1 cellular context compared by ENCODE assay signal in the genomic region with DNA sequence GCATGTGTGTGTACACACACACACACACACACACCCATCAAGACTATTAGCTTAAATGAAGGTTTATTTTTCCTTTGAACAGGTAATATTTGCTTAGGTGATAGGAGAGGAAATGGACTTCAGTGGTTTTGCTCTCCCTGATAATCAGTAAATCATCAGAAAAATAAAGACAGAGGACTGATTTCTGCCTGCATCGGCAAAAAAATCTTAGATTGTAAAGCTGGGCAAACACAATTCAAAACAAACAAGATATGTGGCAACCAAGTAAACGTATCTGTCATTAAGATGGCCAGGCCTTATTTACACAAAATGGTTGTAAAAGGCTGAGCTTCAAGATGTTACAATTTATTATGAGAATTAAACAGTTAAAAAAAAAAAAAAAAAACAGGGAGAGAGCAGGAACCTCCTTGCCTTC.
TF ChIP-seq lines count a peak whose summit lies in the region.

No MANE protein-coding gene starts in this region.

TF ChIP-seq in HEK293, 187 proteins besides CTCF, POLR2A, EP300 and RAD21 (continued from another document):
- TF ChIP-seq, protein P1, sequence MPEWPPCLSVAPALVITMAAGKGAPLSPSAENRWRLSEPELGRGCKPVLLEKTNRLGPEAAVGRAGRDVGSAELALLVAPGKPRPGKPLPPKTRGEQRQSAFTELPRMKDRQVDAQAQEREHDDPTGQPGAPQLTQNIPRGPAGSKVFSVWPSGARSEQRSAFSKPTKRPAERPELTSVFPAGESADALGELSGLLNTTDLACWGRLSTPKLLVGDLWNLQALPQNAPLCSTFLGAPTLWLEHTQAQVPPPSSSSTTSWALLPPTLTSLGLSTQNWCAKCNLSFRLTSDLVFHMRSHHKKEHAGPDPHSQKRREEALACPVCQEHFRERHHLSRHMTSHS (tag by site-specific recombination; IDR thresholded peaks at IDR 0.05): no peak
- TF ChIP-seq, protein P2, sequence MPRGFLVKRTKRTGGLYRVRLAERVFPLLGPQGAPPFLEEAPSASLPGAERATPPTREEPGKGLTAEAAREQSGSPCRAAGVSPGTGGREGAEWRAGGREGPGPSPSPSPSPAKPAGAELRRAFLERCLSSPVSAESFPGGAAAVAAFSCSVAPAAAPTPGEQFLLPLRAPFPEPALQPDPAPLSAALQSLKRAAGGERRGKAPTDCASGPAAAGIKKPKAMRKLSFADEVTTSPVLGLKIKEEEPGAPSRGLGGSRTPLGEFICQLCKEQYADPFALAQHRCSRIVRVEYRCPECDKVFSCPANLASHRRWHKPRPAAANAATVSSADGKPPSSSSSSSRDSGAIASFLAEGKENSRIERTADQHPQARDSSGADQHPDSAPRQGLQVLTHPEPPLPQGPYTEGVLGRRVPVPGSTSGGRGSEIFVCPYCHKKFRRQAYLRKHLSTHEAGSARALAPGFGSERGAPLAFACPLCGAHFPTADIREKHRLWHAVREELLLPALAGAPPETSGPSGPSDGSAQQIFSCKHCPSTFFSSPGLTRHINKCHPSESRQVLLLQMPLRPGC (tag by site-specific recombination; IDR thresholded peaks at IDR 0.05): no peak
- TF ChIP-seq ZNF610 (tag by site-specific recombination; IDR thresholded peaks at IDR 0.05; ENCODE audit: borderline replicate concordance): no peak
- TF ChIP-seq, protein P3, sequence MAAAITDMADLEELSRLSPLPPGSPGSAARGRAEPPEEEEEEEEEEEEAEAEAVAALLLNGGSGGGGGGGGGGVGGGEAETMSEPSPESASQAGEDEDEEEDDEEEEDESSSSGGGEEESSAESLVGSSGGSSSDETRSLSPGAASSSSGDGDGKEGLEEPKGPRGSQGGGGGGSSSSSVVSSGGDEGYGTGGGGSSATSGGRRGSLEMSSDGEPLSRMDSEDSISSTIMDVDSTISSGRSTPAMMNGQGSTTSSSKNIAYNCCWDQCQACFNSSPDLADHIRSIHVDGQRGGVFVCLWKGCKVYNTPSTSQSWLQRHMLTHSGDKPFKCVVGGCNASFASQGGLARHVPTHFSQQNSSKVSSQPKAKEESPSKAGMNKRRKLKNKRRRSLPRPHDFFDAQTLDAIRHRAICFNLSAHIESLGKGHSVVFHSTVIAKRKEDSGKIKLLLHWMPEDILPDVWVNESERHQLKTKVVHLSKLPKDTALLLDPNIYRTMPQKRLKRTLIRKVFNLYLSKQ (tag by site-specific recombination; IDR thresholded peaks at IDR 0.05; ENCODE audit: borderline replicate concordance): no peak
- TF ChIP-seq, protein P4, sequence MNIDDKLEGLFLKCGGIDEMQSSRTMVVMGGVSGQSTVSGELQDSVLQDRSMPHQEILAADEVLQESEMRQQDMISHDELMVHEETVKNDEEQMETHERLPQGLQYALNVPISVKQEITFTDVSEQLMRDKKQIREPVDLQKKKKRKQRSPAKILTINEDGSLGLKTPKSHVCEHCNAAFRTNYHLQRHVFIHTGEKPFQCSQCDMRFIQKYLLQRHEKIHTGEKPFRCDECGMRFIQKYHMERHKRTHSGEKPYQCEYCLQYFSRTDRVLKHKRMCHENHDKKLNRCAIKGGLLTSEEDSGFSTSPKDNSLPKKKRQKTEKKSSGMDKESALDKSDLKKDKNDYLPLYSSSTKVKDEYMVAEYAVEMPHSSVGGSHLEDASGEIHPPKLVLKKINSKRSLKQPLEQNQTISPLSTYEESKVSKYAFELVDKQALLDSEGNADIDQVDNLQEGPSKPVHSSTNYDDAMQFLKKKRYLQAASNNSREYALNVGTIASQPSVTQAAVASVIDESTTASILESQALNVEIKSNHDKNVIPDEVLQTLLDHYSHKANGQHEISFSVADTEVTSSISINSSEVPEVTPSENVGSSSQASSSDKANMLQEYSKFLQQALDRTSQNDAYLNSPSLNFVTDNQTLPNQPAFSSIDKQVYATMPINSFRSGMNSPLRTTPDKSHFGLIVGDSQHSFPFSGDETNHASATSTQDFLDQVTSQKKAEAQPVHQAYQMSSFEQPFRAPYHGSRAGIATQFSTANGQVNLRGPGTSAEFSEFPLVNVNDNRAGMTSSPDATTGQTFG (tag by site-specific recombination; IDR thresholded peaks at IDR 0.05; ENCODE audit: borderline replicate concordance): no peak
